35 cellular contexts compared by ENCODE assay signal in the genomic region with DNA sequence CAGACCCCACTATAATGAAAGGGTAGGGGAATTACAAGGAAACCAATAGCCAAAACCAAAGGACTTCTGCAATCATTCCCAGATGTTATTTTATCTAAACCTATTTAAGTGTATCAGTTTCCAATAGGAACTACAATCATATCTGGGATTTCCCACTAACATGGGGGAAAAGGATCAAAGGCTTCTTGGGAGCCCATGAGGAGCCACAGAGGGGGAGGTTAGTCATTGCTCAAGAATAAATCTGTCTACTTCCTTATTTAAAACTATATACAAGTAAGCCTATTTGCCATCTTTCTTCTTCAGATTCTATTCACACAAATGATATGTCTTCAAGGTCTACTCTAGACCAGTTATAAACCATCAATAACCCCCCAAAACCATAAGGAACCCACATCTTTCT.
"Had no signal": no experiment of that assay in that cellular context is flagged by ENCODE, and none has a peak within 500 bp of the region (broad histone marks: within the 10 kb centered on the region; RNA-seq: fewer than 3 reads in every experiment).

No MANE protein-coding gene starts in this region.

- H3K27ac ChIP-seq: ascending aorta, coronary artery, dorsolateral prefrontal cortex, pancreas, psoas muscle, vagina had no signal

- H3K36me3 Mint-ChIP-seq: activated CD4-positive, alpha-beta memory T cell treated with anti-CD3 and anti-CD28 coated beads for 36 hours; activated naive CD4-positive, alpha-beta T cell treated with anti-CD3 and anti-CD28 coated beads, Interleukin-2, amount 10 ng/mL, durations not matched to agents 7 days and 5 days; activated naive CD8-positive, alpha-beta T cell treated with anti-CD3 and anti-CD28 coated beads, Interleukin-2, amount 10 ng/mL, durations not matched to agents 7 days and 5 days; naive thymus-derived CD4-positive, alpha-beta T cell; stimulated activated memory B cell treated with anti-CD40 and anti-IgM and Interleukin-4, amounts not matched to agents 10 μg/mL and 1 μg/mL and 100 μg/mL, for 72 hours had no signal

- H3K4me3 Mint-ChIP-seq: activated CD4-positive, alpha-beta memory T cell treated with anti-CD3 and anti-CD28 coated beads for 36 hours; activated CD4-positive, alpha-beta T cell treated with anti-CD3 and anti-CD28 coated beads, Interleukin-2, amount 10 ng/mL, durations not matched to agents 24 days and 14 days; activated naive CD4-positive, alpha-beta T cell treated with anti-CD3 and anti-CD28 coated beads, Interleukin-2, amount 10 ng/mL, durations not matched to agents 7 days and 5 days; activated naive CD8-positive, alpha-beta T cell treated with anti-CD3 and anti-CD28 coated beads, Interleukin-2, amount 10 ng/mL, durations not matched to agents 7 days and 5 days; activated T-helper 1 cell treated with anti-CD3 and anti-CD28 coated beads, Interleukin-12 subunit alpha, Interleukin-12 subunit beta, Interleukin-2, Interleukin-4 antibody, amounts not matched to agents 30 ng/mL and 10 ng/mL and 1 ng/mL, durations not matched to agents 14 hours and 24 hours and 36 hours; brain; naive thymus-derived CD4-positive, alpha-beta T cell; neural crest cell; stimulated activated memory B cell treated with anti-CD40 and anti-IgM and Interleukin-4, amounts not matched to agents 10 μg/mL and 1 μg/mL and 100 μg/mL, for 72 hours; stimulated activated naive CD8-positive, alpha-beta T cell treated with anti-CD3 and anti-CD28 coated beads, Interleukin-15, amount 100 ng/mL, for 72 hours; type B pancreatic cell had no signal

- ATAC-seq: left colon; naive thymus-derived CD4-positive, alpha-beta T cell; psoas muscle; stimulated activated memory B cell treated with anti-CD40 and anti-IgM and Interleukin-4, amounts not matched to agents 10 μg/mL and 1 μg/mL and 100 μg/mL, for 72 hours; stimulated activated naive CD8-positive, alpha-beta T cell treated with anti-CD3 and anti-CD28 coated beads, Interleukin-15, amount 100 ng/mL, for 72 hours had no signal

- H3K4me1 ChIP-seq: ascending aorta, pancreas, psoas muscle, vagina had no signal

- DNase-seq: activated CD4-positive, alpha-beta memory T cell treated with anti-CD3 and anti-CD28 coated beads for 36 hours; activated CD4-positive, alpha-beta T cell treated with anti-CD3 and anti-CD28 coated beads, Interleukin-2, amount 10 ng/mL, durations not matched to agents 24 days and 14 days; activated CD4-positive, CD25-positive, alpha-beta regulatory T cell treated with anti-CD3 and anti-CD28 coated beads, Interleukin-2, amount 50 U/mL, for 72 hours; activated CD8-positive, alpha-beta memory T cell treated with anti-CD3 and anti-CD28 coated beads, Interleukin-2, amount 50 U/mL, for 4 hours; activated gamma-delta T cell; activated naive CD4-positive, alpha-beta T cell treated with anti-CD3 and anti-CD28 coated beads, Interleukin-2, amount 10 ng/mL, durations not matched to agents 7 days and 5 days; activated naive CD8-positive, alpha-beta T cell treated with anti-CD3 and anti-CD28 coated beads, Interleukin-2, amount 10 ng/mL, durations not matched to agents 7 days and 5 days; activated T-cell treated with anti-CD3 and anti-CD28 coated beads, Interleukin-2, amount 50 U/mL, for 1 hour; cerebellar nuclear complex; dorsolateral prefrontal cortex; effector memory CD4-positive, alpha-beta T cell; foreskin fibroblast; head of caudate nucleus; hippocampal formation; left colon; midbrain; naive thymus-derived CD4-positive, alpha-beta T cell; nucleus accumbens; pancreas; psoas muscle; sigmoid colon; small intestine; stimulated activated CD4-positive, alpha-beta T cell treated with anti-CD3 and anti-CD28 coated beads, Interleukin-4, amount 100 ng/mL, for 24 hours; stimulated activated naive CD8-positive, alpha-beta T cell treated with anti-CD3 and anti-CD28 coated beads, Interleukin-15, amount 100 ng/mL, for 72 hours; substantia nigra; T1000 had no signal

- H3K9me3 Mint-ChIP-seq: activated CD4-positive, alpha-beta memory T cell treated with anti-CD3 and anti-CD28 coated beads for 36 hours; activated CD4-positive, alpha-beta T cell treated with anti-CD3 and anti-CD28 coated beads, Interleukin-2, amount 10 ng/mL, durations not matched to agents 24 days and 14 days; activated naive CD4-positive, alpha-beta T cell treated with anti-CD3 and anti-CD28 coated beads, Interleukin-2, amount 10 ng/mL, durations not matched to agents 7 days and 5 days; activated naive CD8-positive, alpha-beta T cell treated with anti-CD3 and anti-CD28 coated beads, Interleukin-2, amount 10 ng/mL, durations not matched to agents 7 days and 5 days; activated T-helper 1 cell treated with anti-CD3 and anti-CD28 coated beads, Interleukin-12 subunit alpha, Interleukin-12 subunit beta, Interleukin-2, Interleukin-4 antibody, amounts not matched to agents 30 ng/mL and 10 ng/mL and 1 ng/mL, durations not matched to agents 14 hours and 24 hours and 36 hours; brain; naive thymus-derived CD4-positive, alpha-beta T cell; neural crest cell; stimulated activated memory B cell treated with anti-CD40 and anti-IgM and Interleukin-4, amounts not matched to agents 10 μg/mL and 1 μg/mL and 100 μg/mL, for 72 hours; stimulated activated naive CD8-positive, alpha-beta T cell treated with anti-CD3 and anti-CD28 coated beads, Interleukin-15, amount 100 ng/mL, for 72 hours; type B pancreatic cell had no signal

- H3K27me3 ChIP-seq: ascending aorta, cardiac muscle cell, dorsolateral prefrontal cortex, pancreas, sigmoid colon, vagina had no signal

- H3K4me1 Mint-ChIP-seq: activated naive CD4-positive, alpha-beta T cell treated with anti-CD3 and anti-CD28 coated beads, Interleukin-2, amount 10 ng/mL, durations not matched to agents 7 days and 5 days; activated naive CD8-positive, alpha-beta T cell treated with anti-CD3 and anti-CD28 coated beads, Interleukin-2, amount 10 ng/mL, durations not matched to agents 7 days and 5 days; naive thymus-derived CD4-positive, alpha-beta T cell; stimulated activated naive CD8-positive, alpha-beta T cell treated with anti-CD3 and anti-CD28 coated beads, Interleukin-15, amount 100 ng/mL, for 72 hours had no signal

- H3K4me3 ChIP-seq: ascending aorta, cardiac muscle cell, coronary artery, dorsolateral prefrontal cortex, pancreas, psoas muscle, sigmoid colon, vagina had no signal

- H3K27ac Mint-ChIP-seq: activated CD4-positive, alpha-beta memory T cell treated with anti-CD3 and anti-CD28 coated beads for 36 hours; activated CD4-positive, alpha-beta T cell treated with anti-CD3 and anti-CD28 coated beads, Interleukin-2, amount 10 ng/mL, durations not matched to agents 24 days and 14 days; activated naive CD4-positive, alpha-beta T cell treated with anti-CD3 and anti-CD28 coated beads, Interleukin-2, amount 10 ng/mL, durations not matched to agents 7 days and 5 days; activated naive CD8-positive, alpha-beta T cell treated with anti-CD3 and anti-CD28 coated beads, Interleukin-2, amount 10 ng/mL, durations not matched to agents 7 days and 5 days; activated T-helper 1 cell treated with anti-CD3 and anti-CD28 coated beads, Interleukin-12 subunit alpha, Interleukin-12 subunit beta, Interleukin-2, Interleukin-4 antibody, amounts not matched to agents 30 ng/mL and 10 ng/mL and 1 ng/mL, durations not matched to agents 14 hours and 24 hours and 36 hours; brain; naive thymus-derived CD4-positive, alpha-beta T cell; stimulated activated memory B cell treated with anti-CD40 and anti-IgM and Interleukin-4, amounts not matched to agents 10 μg/mL and 1 μg/mL and 100 μg/mL, for 72 hours; stimulated activated naive CD8-positive, alpha-beta T cell treated with anti-CD3 and anti-CD28 coated beads, Interleukin-15, amount 100 ng/mL, for 72 hours; type B pancreatic cell had no signal

- H3K36me3 ChIP-seq: cardiac muscle cell, pancreas, sigmoid colon, vagina had no signal

- H3K9me3 ChIP-seq: ascending aorta, pancreas, psoas muscle, sigmoid colon, vagina had no signal

- H3K27me3 Mint-ChIP-seq: activated CD4-positive, alpha-beta memory T cell treated with anti-CD3 and anti-CD28 coated beads for 36 hours; activated CD4-positive, alpha-beta T cell treated with anti-CD3 and anti-CD28 coated beads, Interleukin-2, amount 10 ng/mL, durations not matched to agents 24 days and 14 days; activated naive CD4-positive, alpha-beta T cell treated with anti-CD3 and anti-CD28 coated beads, Interleukin-2, amount 10 ng/mL, durations not matched to agents 7 days and 5 days; brain; naive thymus-derived CD4-positive, alpha-beta T cell; stimulated activated memory B cell treated with anti-CD40 and anti-IgM and Interleukin-4, amounts not matched to agents 10 μg/mL and 1 μg/mL and 100 μg/mL, for 72 hours; stimulated activated naive CD8-positive, alpha-beta T cell treated with anti-CD3 and anti-CD28 coated beads, Interleukin-15, amount 100 ng/mL, for 72 hours; type B pancreatic cell had no signal
